25 cellular contexts compared by ENCODE assay signal in the genomic region with DNA sequence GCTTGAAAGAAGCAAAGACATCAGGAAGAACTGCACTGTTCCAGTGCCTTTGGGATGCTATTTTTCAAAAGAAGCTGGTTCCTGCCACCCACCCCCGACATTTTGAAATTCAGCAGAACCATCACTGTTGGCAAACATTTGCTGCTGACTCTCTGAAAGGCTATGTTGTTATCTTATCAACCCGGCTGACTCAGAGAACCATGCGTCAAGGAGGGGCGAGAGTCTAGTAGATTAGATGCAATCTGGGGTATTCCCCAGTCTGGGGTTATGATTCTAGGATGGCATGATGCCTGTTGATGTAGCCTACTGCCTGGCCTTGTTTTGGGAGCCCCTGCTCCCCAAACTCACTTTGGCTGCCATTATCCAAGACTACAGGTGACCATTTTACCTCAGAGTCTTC.
A peak's percentile ranks its signal among the peaks of the same experiment; 100 is the strongest.
DNase-seq lines count a peak whose midpoint lies in the region; ATAC-seq and TF ChIP-seq lines count a peak whose summit lies in the region.
"Had no signal": no experiment of that assay in that cellular context is flagged by ENCODE, and none has a peak within 500 bp of the region (broad histone marks: within the 10 kb centered on the region; RNA-seq: fewer than 3 reads in every experiment).

No MANE protein-coding gene starts in this region.

- H3K9me3 ChIP-seq in naive thymus-derived CD4-positive, alpha-beta T cell (ENCODE audit: control insufficient read depth in 2 of 3, low read length in 3 of 3) = no peaks in the 10 kb centered on the region
- H3K9me3 ChIP-seq: gastrocnemius medialis, lower lobe of right lung, SJSA1 had no signal

- H3K27me3 Mint-ChIP-seq in naive thymus-derived CD4-positive, alpha-beta T cell = peaks cover 0 to 6% (median 0%) of the 10 kb centered on the region in 5 donors
- H3K27me3 Mint-ChIP-seq: activated T-cell treated with anti-CD3 and anti-CD28 coated beads, Interleukin-2, amount 50 U/mL, for 24 hours; progenitor cell of endocrine pancreas had no signal

- H3K27ac Mint-ChIP-seq in naive thymus-derived CD4-positive, alpha-beta T cell = no peak overlapping the region
- H3K27ac Mint-ChIP-seq: activated naive CD8-positive, alpha-beta T cell treated with anti-CD3 and anti-CD28 coated beads, Interleukin-2, amount 10 ng/mL, durations not matched to agents 7 days and 5 days; activated T-cell treated with anti-CD3 and anti-CD28 coated beads, Interleukin-2, amount 50 U/mL, for 24 hours; progenitor cell of endocrine pancreas; type B pancreatic cell had no signal

- H3K27ac ChIP-seq in naive thymus-derived CD4-positive, alpha-beta T cell (ENCODE audit: low read depth, low read length) = no peak overlapping the region
- H3K27ac ChIP-seq: BLaER1 treated with 17β-estradiol and CSF1 and Interleukin-3, amounts not matched to agents 10 nM and 100 nM; gastrocnemius medialis; lower lobe of right lung; PC-9; SJSA1 had no signal

- H3K4me3 Mint-ChIP-seq in naive thymus-derived CD4-positive, alpha-beta T cell = no peak overlapping the region
- H3K4me3 Mint-ChIP-seq: activated naive CD8-positive, alpha-beta T cell treated with anti-CD3 and anti-CD28 coated beads, Interleukin-2, amount 10 ng/mL, durations not matched to agents 7 days and 5 days; activated T-cell treated with anti-CD3 and anti-CD28 coated beads, Interleukin-2, amount 50 U/mL, for 24 hours; type B pancreatic cell had no signal

- no peaks in the 10 kb centered on the region for H3K36me3 ChIP-seq in naive thymus-derived CD4-positive, alpha-beta T cell (ENCODE audit: control insufficient read depth in 2 of 3, insufficient read depth in 3 of 3, low read length in 3 of 3)
- H3K36me3 ChIP-seq: BLaER1 treated with 17β-estradiol and CSF1 and Interleukin-3, amounts not matched to agents 10 nM and 100 nM; gastrocnemius medialis; lower lobe of right lung; SJSA1 had no signal

- no peak for DNase-seq in activated CD4-positive, CD25-positive, alpha-beta regulatory T cell treated with anti-CD3 and anti-CD28 coated beads, Interleukin-2, amount 50 U/mL, for 72 hours
- peak; percentile 98 for DNase-seq in NCI-H226
- DNase-seq in choroid plexus epithelial cell (ENCODE audit: low read depth) = peak; percentile 34
- no peak for DNase-seq in naive thymus-derived CD4-positive, alpha-beta T cell
- no peak for DNase-seq in HuH-7 (ENCODE audit: low spot score)
- DNase-seq: 8988T; activated CD4-positive, alpha-beta T cell treated with anti-CD3 and anti-CD28 coated beads, Interleukin-2, amount 50 U/mL, for 1 hour; activated naive CD8-positive, alpha-beta T cell treated with anti-CD3 and anti-CD28 coated beads, Interleukin-2, amount 10 ng/mL, durations not matched to agents 7 days and 5 days; activated T-cell treated with anti-CD3 and anti-CD28 coated beads, Interleukin-2, amount 50 U/mL, for 24 hours; cerebellar nuclear complex; DMS153; gastrocnemius medialis; Kasumi-1; lower lobe of right lung; NCI-H1436; NCI-H774; PC-9; stimulated activated naive CD4-positive, alpha-beta T cell treated with Interleukin-2 at 50 U/mL for 16 hours had no signal

- H3K9me3 Mint-ChIP-seq in naive thymus-derived CD4-positive, alpha-beta T cell = peaks cover 0 to 5% (median 0%) of the 10 kb centered on the region in 11 donors
- H3K9me3 Mint-ChIP-seq: activated naive CD8-positive, alpha-beta T cell treated with anti-CD3 and anti-CD28 coated beads, Interleukin-2, amount 10 ng/mL, durations not matched to agents 7 days and 5 days; activated T-cell treated with anti-CD3 and anti-CD28 coated beads, Interleukin-2, amount 50 U/mL, for 24 hours; type B pancreatic cell had no signal

- TF ChIP-seq CTCF in choroid plexus epithelial cell (conservative IDR thresholded peaks at IDR 0.05; ENCODE audit: low read depth, low read length) = no peak

- ATAC-seq in activated CD4-positive, CD25-positive, alpha-beta regulatory T cell treated with anti-CD3 and anti-CD28 coated beads, Interleukin-2, amount 50 U/mL, for 24 hours = peak; percentile 68 to 74
- ATAC-seq in naive thymus-derived CD4-positive, alpha-beta T cell = peak; percentile 55
- no peak for ATAC-seq in GM21786 (IDR thresholded peaks at IDR 0.05; ENCODE audit: unreplicated experiment)
- no peak for ATAC-seq in HG03045 (IDR thresholded peaks at IDR 0.05; ENCODE audit: unreplicated experiment)
- ATAC-seq: gastrocnemius medialis, lower lobe of right lung had no signal

- no peak overlapping the region for H3K4me3 ChIP-seq in choroid plexus epithelial cell (ENCODE audit: low read depth, low read length)
- H3K4me3 ChIP-seq in naive thymus-derived CD4-positive, alpha-beta T cell (ENCODE audit: low read length) = no peak overlapping the region
- H3K4me3 ChIP-seq: BLaER1 treated with 17β-estradiol and CSF1 and Interleukin-3, amounts not matched to agents 10 nM and 100 nM; gastrocnemius medialis; lower lobe of right lung; PC-9; SJSA1 had no signal

- H3K4me1 ChIP-seq in naive thymus-derived CD4-positive, alpha-beta T cell (ENCODE audit: control insufficient read depth in 2 of 2, insufficient read depth in 2 of 2, low read length in 2 of 2) = no peaks in the 10 kb centered on the region
- H3K4me1 ChIP-seq: gastrocnemius medialis, lower lobe of right lung, SJSA1 had no signal

- intact Hi-C loops in naive thymus-derived CD4-positive, alpha-beta T cell (cut with micrococcal nuclease) = no loop called here

- H3K27me3 ChIP-seq in naive thymus-derived CD4-positive, alpha-beta T cell (ENCODE audit: control insufficient read depth in 2 of 2, insufficient read depth in 2 of 2, low read length in 2 of 2) = no peaks in the 10 kb centered on the region
- H3K27me3 ChIP-seq: BLaER1 treated with 17β-estradiol and CSF1 and Interleukin-3, amounts not matched to agents 10 nM and 100 nM; gastrocnemius medialis; SJSA1 had no signal

- H3K4me1 Mint-ChIP-seq in naive thymus-derived CD4-positive, alpha-beta T cell = peaks cover 0 to 1% (median 0%) of the 10 kb centered on the region in 7 donors
- H3K4me1 Mint-ChIP-seq: activated naive CD8-positive, alpha-beta T cell treated with anti-CD3 and anti-CD28 coated beads, Interleukin-2, amount 10 ng/mL, durations not matched to agents 7 days and 5 days had no signal

- POLR2A ChIA-PET in naive thymus-derived CD4-positive, alpha-beta T cell (lab: Charles Lee) = no interaction called here

- CTCF ChIA-PET in naive thymus-derived CD4-positive, alpha-beta T cell (lab: Charles Lee) = no interaction called here

- no peaks in the 10 kb centered on the region for H3K36me3 Mint-ChIP-seq in naive thymus-derived CD4-positive, alpha-beta T cell
- H3K36me3 Mint-ChIP-seq: activated naive CD8-positive, alpha-beta T cell treated with anti-CD3 and anti-CD28 coated beads, Interleukin-2, amount 10 ng/mL, durations not matched to agents 7 days and 5 days; type B pancreatic cell had no signal

Comparison
In these comparisons a context has a peak if more than half of its experiments do, and no peak if none do; other contexts are left out.
1. ATAC-seq: peak in activated CD4-positive, CD25-positive, alpha-beta regulatory T cell treated with anti-CD3 and anti-CD28 coated beads, Interleukin-2, amount 50 U/mL, for 24 hours (2 of 2) and naive thymus-derived CD4-positive, alpha-beta T cell (single experiment); none in GM21786 (single experiment) and HG03045 (single experiment).
2. DNase-seq: peak in NCI-H226 (single experiment) and choroid plexus epithelial cell (single experiment); none in activated CD4-positive, CD25-positive, alpha-beta regulatory T cell treated with anti-CD3 and anti-CD28 coated beads, Interleukin-2, amount 50 U/mL, for 72 hours (single experiment), naive thymus-derived CD4-positive, alpha-beta T cell (0 of 9) and HuH-7 (single experiment).